ENCODE assay signal across 27 cellular contexts in the genomic region with DNA sequence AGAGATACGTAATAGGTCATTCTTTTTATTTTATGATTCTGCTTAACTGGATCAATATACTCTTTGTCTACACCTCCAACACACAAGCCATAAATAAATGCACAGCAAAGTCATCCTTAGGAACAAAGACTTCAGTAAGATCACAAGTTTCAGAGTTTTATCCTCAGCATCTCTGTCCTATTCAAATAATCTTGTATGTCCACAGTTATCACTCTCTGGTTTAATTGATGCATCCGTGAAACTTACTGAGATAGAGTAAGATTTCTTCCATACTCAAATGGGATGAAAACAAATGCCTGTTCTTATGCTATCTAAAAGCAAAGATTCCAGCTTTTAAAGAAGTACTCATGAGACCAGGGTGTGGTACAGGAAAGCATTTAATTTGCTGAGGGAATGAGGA.
A peak's percentile ranks its signal among the peaks of the same experiment; 100 is the strongest.
DNase-seq lines count a peak whose midpoint lies in the region; ATAC-seq lines count a peak whose summit lies in the region.
"Had no signal": no experiment of that assay in that cellular context is flagged by ENCODE, and none has a peak within 500 bp of the region (broad histone marks: within the 10 kb centered on the region; RNA-seq: fewer than 3 reads in every experiment).

No MANE protein-coding gene starts in this region.

- DNase-seq in COLO829 (ENCODE audit: low spot score) = peak; percentile 62
- peak; percentile 65 for DNase-seq in SK-MEL-5 (ENCODE audit: low read depth, low spot score)
- DNase-seq in foreskin melanocyte = peak; percentile 56
- DNase-seq in OCI-M2 (lab: John Stamatoyannopoulos, UW; ENCODE audit: unreplicated experiment) = no peak
- DNase-seq: 8988T; ACHN; AML-193; BE2C; C1 segment of cervical spinal cord; Caco-2; Calu3; CD4-positive, alpha-beta memory T cell; CD4-positive, alpha-beta T cell; CD4-positive, CD25-positive, alpha-beta regulatory T cell; CD8-positive, alpha-beta memory T cell; CD8-positive, alpha-beta T cell; COR-L47; DMS 273 treated with DMSO at 0.1 percent for 48 hours; DMS153; DMS53; DMS79; DMS79 treated with DMSO at 0.1 percent for 48 hours; DND-41; EL had no signal

- no peak for ATAC-seq in HG03354 (IDR thresholded peaks at IDR 0.05; ENCODE audit: poor library complexity, severe bottlenecking, unreplicated experiment)
- no peak for ATAC-seq in HG02970 (IDR thresholded peaks at IDR 0.05; ENCODE audit: low FRiP score, unreplicated experiment)
- ATAC-seq: A549; CD8-positive, alpha-beta T cell had no signal

- in situ Hi-C loops in SK-MEL-5 (cut with HindIII; ENCODE audit: low pct_unique_long_range_greater_than_20kb, low sequenced_read_pairs) = no loop called here
